In genomic region chr2:92073815-92074548, GRCh38 we compare ENCODE assay signal across 26 cellular contexts.
DNase-seq lines count a peak whose midpoint lies in the region; ATAC-seq and TF ChIP-seq lines count a peak whose summit lies in the region.
"Had no signal": no experiment of that assay in that cellular context is flagged by ENCODE, and none has a peak within 500 bp of the region (broad histone marks: within the 10 kb centered on the region; RNA-seq: fewer than 3 reads in every experiment).

No MANE protein-coding gene starts in this region.

- no peak overlapping the region for H3K27ac Mint-ChIP-seq in activated CD4-positive, alpha-beta T cell treated with anti-CD3 and anti-CD28 coated beads for 36 hours
- H3K27ac Mint-ChIP-seq: activated CD8-positive, alpha-beta T cell treated with anti-CD3 and anti-CD28 coated beads, Interleukin-2, amount 10 ng/mL, durations not matched to agents 7 days and 5 days; activated naive CD8-positive, alpha-beta T cell; CD8-positive, alpha-beta memory T cell; naive thymus-derived CD4-positive, alpha-beta T cell; stimulated activated memory B cell treated with anti-CD40 and anti-IgM and Interleukin-4, amounts not matched to agents 10 μg/mL and 1 μg/mL and 100 μg/mL, for 72 hours had no signal

- ATAC-seq in left ventricle myocardium superior (no peak), left lung (no peak), HG03175 (IDR thresholded peaks at IDR 0.05; ENCODE audit: unreplicated experiment) (no peak)
- no peak for ATAC-seq in activated CD4-positive, alpha-beta T cell treated with anti-CD3 and anti-CD28 coated beads for 36 hours
- ATAC-seq: activated CD8-positive, alpha-beta T cell treated with anti-CD3 and anti-CD28 coated beads, Interleukin-2, amount 10 ng/mL, durations not matched to agents 7 days and 5 days; naive thymus-derived CD4-positive, alpha-beta T cell; stimulated activated memory B cell treated with anti-CD40 and anti-IgM and Interleukin-4, amounts not matched to agents 10 μg/mL and 1 μg/mL and 100 μg/mL, for 72 hours had no signal

- peak; percentile 12 for DNase-seq in left ventricle myocardium superior
- no peak for DNase-seq in cardiac septum (ENCODE audit: low spot score)
- peak; percentile 17 to 57 for DNase-seq in left lung
- peak in 6 of 10 donors; percentile 1 to 62 (median 32) for DNase-seq in posterior cingulate gyrus
- no peak for DNase-seq in activated CD4-positive, alpha-beta T cell treated with anti-CD3 and anti-CD28 coated beads for 36 hours
- no peak for DNase-seq in stimulated activated CD4-positive, alpha-beta T cell treated with anti-CD3 and anti-CD28 coated beads, Interleukin-15, amount 100 ng/mL, for 24 hours
- DNase-seq: activated CD4-positive, alpha-beta T cell treated with anti-CD3 and anti-CD28 coated beads for 4 hours; activated CD8-positive, alpha-beta T cell treated with anti-CD3 and anti-CD28 coated beads, Interleukin-2, amount 10 ng/mL, durations not matched to agents 7 days and 5 days; anterior cingulate cortex; BE2C; effector CD8-positive, alpha-beta T cell; left ventricle myocardium inferior; midbrain; naive thymus-derived CD4-positive, alpha-beta T cell; NCI-H146; NCI-H748 treated with DMSO at 0.1 percent for 48 hours; SJCRH30; substantia nigra; T1000 had no signal

- peaks cover 4% of the 10 kb centered on the region for H3K9me3 Mint-ChIP-seq in activated CD4-positive, alpha-beta T cell treated with anti-CD3 and anti-CD28 coated beads for 36 hours (ENCODE audit: low read depth)

- no peak for TF ChIP-seq CTCF in left lung (IDR thresholded peaks at IDR 0.05)

- no peaks in the 10 kb centered on the region for H3K36me3 ChIP-seq in left lung
- H3K36me3 ChIP-seq: BE2C, breast epithelium, left ventricle myocardium inferior, SJCRH30 had no signal

- no peaks in the 10 kb centered on the region for H3K27me3 ChIP-seq in left lung
- H3K27me3 ChIP-seq: BE2C, breast epithelium, SJCRH30 had no signal

- intact Hi-C loops in left ventricle myocardium superior (cut with micrococcal nuclease): no loop called here
- intact Hi-C loops in cardiac septum (cut with DNase I): no loop called here
- intact Hi-C loops in left lung (cut with DNase I): no loop called here
- intact Hi-C loops in posterior cingulate gyrus (cut with DNase I): no loop called here
- intact Hi-C loops in activated CD4-positive, alpha-beta T cell treated with anti-CD3 and anti-CD28 coated beads for 36 hours (cut with DNase I, micrococcal nuclease): no loop called here

- no peak overlapping the region for H3K4me3 ChIP-seq in left lung
- H3K4me3 ChIP-seq: breast epithelium, left ventricle myocardium inferior, SJCRH30 had no signal

- H3K4me3 Mint-ChIP-seq in activated CD4-positive, alpha-beta T cell treated with anti-CD3 and anti-CD28 coated beads for 36 hours: no peak overlapping the region
- H3K4me3 Mint-ChIP-seq: activated CD8-positive, alpha-beta T cell treated with anti-CD3 and anti-CD28 coated beads, Interleukin-2, amount 10 ng/mL, durations not matched to agents 7 days and 5 days; activated naive CD8-positive, alpha-beta T cell; CD8-positive, alpha-beta memory T cell; naive thymus-derived CD4-positive, alpha-beta T cell; stimulated activated memory B cell treated with anti-CD40 and anti-IgM and Interleukin-4, amounts not matched to agents 10 μg/mL and 1 μg/mL and 100 μg/mL, for 72 hours had no signal

- H3K27me3 Mint-ChIP-seq in activated CD4-positive, alpha-beta T cell treated with anti-CD3 and anti-CD28 coated beads for 36 hours: no peaks in the 10 kb centered on the region
- H3K27me3 Mint-ChIP-seq: activated naive CD8-positive, alpha-beta T cell; stimulated activated memory B cell treated with anti-CD40 and anti-IgM and Interleukin-4, amounts not matched to agents 10 μg/mL and 1 μg/mL and 100 μg/mL, for 72 hours had no signal

- CTCF ChIA-PET in activated CD4-positive, alpha-beta T cell treated with anti-CD3 and anti-CD28 coated beads for 36 hours (lab: Charles Lee): no interaction called here

- POLR2A ChIA-PET in activated CD4-positive, alpha-beta T cell treated with anti-CD3 and anti-CD28 coated beads for 36 hours (lab: Charles Lee): no interaction called here

- peaks cover 0 to 30% of the 10 kb centered on the region in 2 donors for H3K9me3 ChIP-seq in left lung
- H3K9me3 ChIP-seq: BE2C, left ventricle myocardium inferior, SJCRH30 had no signal

- peaks cover 2% of the 10 kb centered on the region for H3K36me3 Mint-ChIP-seq in activated CD4-positive, alpha-beta T cell treated with anti-CD3 and anti-CD28 coated beads for 36 hours (ENCODE audit: low read depth)
- H3K36me3 Mint-ChIP-seq: activated naive CD8-positive, alpha-beta T cell; CD8-positive, alpha-beta memory T cell had no signal

- H3K4me1 Mint-ChIP-seq in activated CD4-positive, alpha-beta T cell treated with anti-CD3 and anti-CD28 coated beads for 36 hours: no peaks in the 10 kb centered on the region
- H3K4me1 Mint-ChIP-seq: CD8-positive, alpha-beta memory T cell; naive thymus-derived CD4-positive, alpha-beta T cell; stimulated activated memory B cell treated with anti-CD40 and anti-IgM and Interleukin-4, amounts not matched to agents 10 μg/mL and 1 μg/mL and 100 μg/mL, for 72 hours had no signal

- H3K4me1 ChIP-seq in left lung: no peaks in the 10 kb centered on the region
- H3K4me1 ChIP-seq: BE2C, breast epithelium, left ventricle myocardium inferior, SJCRH30 had no signal

- H3K27ac ChIP-seq in left lung: no peak overlapping the region
- H3K27ac ChIP-seq: breast epithelium, epithelial cell of prostate, left ventricle myocardium inferior, SJCRH30, VCaP had no signal

Comparison
In these comparisons a context has a peak if more than half of its experiments do, and no peak if none do; other contexts are left out.
1. DNase-seq: peak in left ventricle myocardium superior (single experiment), left lung (2 of 2) and posterior cingulate gyrus (6 of 10); none in cardiac septum (single experiment), activated CD4-positive, alpha-beta T cell treated with anti-CD3 and anti-CD28 coated beads for 36 hours (single experiment) and stimulated activated CD4-positive, alpha-beta T cell treated with anti-CD3 and anti-CD28 coated beads, Interleukin-15, amount 100 ng/mL, for 24 hours (single experiment).